ENCODE assay signal across 1 cellular context in the genomic region with DNA sequence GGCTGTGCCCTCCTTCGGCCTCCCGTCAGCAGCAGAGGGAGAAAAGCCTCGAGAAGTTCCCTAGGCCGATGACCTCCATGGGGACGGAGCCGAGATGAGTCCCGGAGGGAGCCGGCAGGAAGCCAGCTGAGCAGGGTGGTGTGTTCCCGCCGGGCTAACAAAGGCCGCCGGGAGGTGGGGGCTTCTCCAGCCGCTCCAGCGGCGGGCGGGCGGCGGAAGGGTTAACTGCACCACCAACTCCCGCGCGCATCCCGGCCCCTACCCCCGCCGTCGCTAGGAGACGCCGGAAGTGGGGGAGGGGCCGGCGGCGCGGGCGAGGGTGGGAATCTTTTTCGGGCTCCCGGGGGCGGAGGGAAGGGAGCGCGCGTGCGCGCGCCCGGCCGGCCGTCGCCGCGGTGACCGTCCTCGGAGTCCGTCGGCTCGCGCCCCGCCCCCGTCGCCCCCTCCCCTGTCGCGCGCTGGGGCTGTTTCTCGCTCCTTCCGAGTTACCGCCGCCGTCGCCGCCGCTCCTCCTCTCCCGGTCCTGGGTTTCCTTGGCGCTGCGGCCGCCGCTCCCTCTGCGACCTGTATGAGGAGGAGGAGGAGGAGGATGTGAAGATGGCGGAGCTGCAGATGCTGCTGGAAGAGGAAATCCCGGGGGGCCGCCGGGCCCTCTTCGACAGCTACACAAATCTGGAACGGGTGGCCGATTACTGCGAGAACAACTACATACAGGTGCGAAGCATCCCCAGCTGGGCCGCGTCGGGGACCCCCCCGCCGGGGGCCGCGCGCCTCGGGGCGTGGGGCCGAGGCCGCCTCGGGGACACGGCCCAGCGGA.
TF ChIP-seq lines count a peak whose summit lies in the region.

TSS of gene ABI2 (plus strand) at position 477 of the 817 bp plus-strand sequence. CDS start at position 598, 121 bp downstream.

TF ChIP-seq in GM12878, 131 proteins besides CTCF, POLR2A, EP300 and RAD21 (continued from another document):
- peak; percentile 34; the same call in 1 of the 2 replicates for TF ChIP-seq RB1 (IDR thresholded peaks at IDR 0.05; ENCODE audit: borderline replicate concordance)
